Comparison of ENCODE assay signal across 1 cellular context in the genomic region with DNA sequence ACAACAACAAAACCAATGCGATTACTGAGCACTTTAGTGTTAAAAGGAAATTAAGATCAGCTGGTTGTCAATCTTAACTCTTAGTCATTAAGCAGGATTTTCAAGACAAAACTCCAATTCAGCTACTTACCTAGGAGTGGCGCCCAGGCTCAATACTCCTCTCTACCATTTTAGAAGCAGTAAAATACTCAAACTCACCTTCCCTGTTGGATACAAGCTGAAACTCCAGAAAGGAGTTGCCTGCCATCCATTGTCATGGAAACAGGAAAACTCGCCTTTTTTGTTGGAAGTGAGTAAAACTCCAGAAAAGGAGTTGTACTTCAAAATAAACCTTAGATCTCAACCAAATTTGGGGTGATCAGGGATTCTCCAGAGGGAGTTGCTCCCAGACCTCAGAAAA.
TF ChIP-seq lines count a peak whose summit lies in the region.

No MANE protein-coding gene starts in this region.

TF ChIP-seq in H1, 55 proteins besides CTCF, POLR2A, EP300 and RAD21:
- no peak for TF ChIP-seq GABPA (IDR thresholded peaks at IDR 0.05; ENCODE audit: borderline replicate concordance, insufficient read depth, low read length)
- no peak for TF ChIP-seq SP1 (IDR thresholded peaks at IDR 0.05; ENCODE audit: low read depth, low read length)
